Comparison of ENCODE assay signal across 8 cellular contexts in genomic region chr2:216633616-216634316, GRCh38. TPM values are rescaled to one million over a fixed set of nuclear protein-coding genes. Genes with fewer than 3 reads are reported as not detected.
A peak's percentile ranks its signal among the peaks of the same experiment; 100 is the strongest.
DNase-seq lines count a peak whose midpoint lies in the region; ATAC-seq, FAIRE-seq and TF ChIP-seq lines count a peak whose summit lies in the region.

No MANE protein-coding gene starts in this region.

- DNase-seq in DMS53 (lab: John Stamatoyannopoulos, UW) (peak; percentile 71), DMS53 treated with DMSO at 0.1 percent for 48 hours (lab: John Stamatoyannopoulos, UW; ENCODE audit: unreplicated experiment) (no peak), NCI-H69 (lab: John Stamatoyannopoulos, UW) (peak; percentile 58), H1 (ENCODE audit: low read depth in 1 of 2, low spot score in 2 of 2) (peak in 1 of 2 experiments; percentile 73), natural killer cell (no peak), NCI-H187 treated with DMSO at 0.1 percent for 48 hours (lab: John Stamatoyannopoulos, UW) (no peak)

- H3K14ac ChIP-seq in H1 (ENCODE audit: insufficient read length) = no peak overlapping the region

- peak overlapping the region; percentile 63; the same call in 1 of the 2 replicates for H4K8ac ChIP-seq in H1 (ENCODE audit: extremely low read depth, insufficient read depth, low read length)

- peak overlapping the region; percentile 16; the same call in 1 of the 2 replicates for H2BK5ac ChIP-seq in H1 (ENCODE audit: low read depth, low read length)

- H3K27ac Mint-ChIP-seq in natural killer cell = peak overlapping the region in 1 of 2 donors; percentile 31

- peaks cover 0 to 8% (median 6%) of the 10 kb centered on the region in 4 experiments; a peak in 3 of 7 replicates for H3K27me3 ChIP-seq in H1 (replicated peaks in 1 of 4; ENCODE audit: control insufficient read depth in 3 of 4, extremely low read depth in 1 of 4, insufficient read depth in 3 of 4, low read length in 3 of 4)

- peaks cover 25 to 46% of the 10 kb centered on the region in 2 donors for H3K4me1 Mint-ChIP-seq in natural killer cell

- H4K20me1 ChIP-seq in H1 (replicated peaks in 1 of 2; ENCODE audit: control insufficient read depth in 1 of 2, insufficient read depth in 2 of 2, low read length in 2 of 2) = peaks cover 3 to 6% of the 10 kb centered on the region in 2 experiments

- no peaks in the 10 kb centered on the region for H3K36me3 Mint-ChIP-seq in natural killer cell

- no peak overlapping the region for H4K5ac ChIP-seq in H1 (ENCODE audit: insufficient read length, low read depth, low read length)

- no peak overlapping the region for H3K23ac ChIP-seq in H1 (ENCODE audit: insufficient read length)

- H3K79me2 ChIP-seq in H1 (ENCODE audit: control insufficient read depth in 1 of 2, insufficient read depth in 2 of 2, low read length in 2 of 2) = peaks cover 4 to 49% of the 10 kb centered on the region in 2 experiments; a peak in 3 of 4 replicates

- peaks cover 32% of the 10 kb centered on the region for H3K23me2 ChIP-seq in H1 (ENCODE audit: low read depth, low read length)

- H2BK120ac ChIP-seq in H1 (replicated peaks; ENCODE audit: low read depth, low read length) = no peak overlapping the region

- no peak overlapping the region for H2AK5ac ChIP-seq in H1 (ENCODE audit: low read depth, low read length)

- H2AFZ ChIP-seq in H1 (ENCODE audit: low read length) = no peak overlapping the region

- H3K36me3 ChIP-seq in H1 (ENCODE audit: control insufficient read depth in 2 of 4, insufficient read depth in 4 of 4, low read length in 3 of 4) = peaks cover 0 to 7% (median 2%) of the 10 kb centered on the region in 4 experiments; a peak in 3 of 8 replicates

- no peak for TF ChIP-seq RAD21 in H1 (IDR thresholded peaks at IDR 0.05 in 1 of 2, conservative IDR thresholded peaks at IDR 0.05 in 1 of 2; ENCODE audit: low read depth in 2 of 2, low read length in 2 of 2)

- H3K9me3 Mint-ChIP-seq in natural killer cell = no peaks in the 10 kb centered on the region

- peaks cover 4% of the 10 kb centered on the region; the same call in 1 of the 2 replicates for H3K79me1 ChIP-seq in H1 (ENCODE audit: low read depth, low read length)

- peak overlapping the region; percentile 71 to 93 (median 86) for H3K4me3 ChIP-seq in H1 (ENCODE audit: extremely low read depth in 1 of 4, insufficient read depth in 2 of 4, low read depth in 3 of 4, low read length in 4 of 4)

- H3K4me2 ChIP-seq in H1 (ENCODE audit: insufficient read depth in 1 of 2, low read depth in 2 of 2, low read length in 2 of 2) = peak overlapping the region; percentile 95 to 99

- H3K4me1 ChIP-seq in H1 (replicated peaks in 1 of 4; ENCODE audit: control insufficient read depth in 3 of 4, insufficient read depth in 4 of 4, low read length in 3 of 4) = peaks cover 14 to 25% (median 18%) of the 10 kb centered on the region in 4 experiments

- H3K9ac ChIP-seq in H1 (replicated peaks in 1 of 4; ENCODE audit: extremely low read depth in 1 of 4, low read depth in 3 of 4, low read length in 3 of 4) = peak overlapping the region; percentile 5 to 77 (median 68); a peak in 6 of 7 replicates

- 1% methylated on average over 58 of the region's 70 CpGs; no CpG with 5 or more reads in 1 of the 2 experiments for WGBS in H1 (ENCODE audit: extremely low coverage in 1 of 2, insufficient coverage in 1 of 2, insufficient read length in 1 of 2, insufficient replicate concordance in 2 of 2, low coverage in 1 of 2, low lambda C conversion rate in 2 of 2, missing lambda C conversion rate in 1 of 2), 2 experiments

- no peak for TF ChIP-seq EP300 in H1 (IDR thresholded peaks at IDR 0.05; ENCODE audit: borderline replicate concordance in 1 of 2, low read depth in 2 of 2, low read length in 2 of 2)

- no peak overlapping the region for H2BK15ac ChIP-seq in H1 (ENCODE audit: low read length)

- H3K4ac ChIP-seq in H1 (replicated peaks; ENCODE audit: insufficient read length, low read depth, low read length) = no peak overlapping the region

- intact Hi-C loops in natural killer cell (cut with micrococcal nuclease) = no loop called here

- H4K91ac ChIP-seq in H1 (replicated peaks; ENCODE audit: insufficient read length, low read length) = no peak overlapping the region

- FAIRE-seq in H1 (lab: Jason Lieb, UNC) = no peak

- no peak overlapping the region for H3K27ac ChIP-seq in H1 (ENCODE audit: low read depth, low read length)

- peaks cover 46 to 54% of the 10 kb centered on the region in 2 donors for H3K27me3 Mint-ChIP-seq in natural killer cell (ENCODE audit: low read depth in 2 of 2)

- peak overlapping the region; percentile 78 for H3K18ac ChIP-seq in H1 (ENCODE audit: extremely low read depth, low read length)

- peak overlapping the region; percentile 39; the same call in 1 of the 2 replicates for H2BK12ac ChIP-seq in H1 (ENCODE audit: low read depth, low read length)

- CTCF ChIA-PET in H1 (lab: Charles Lee; ENCODE audit: partially characterized antibody) = interaction anchor here (1.1 to 6.3 kb wide), 5 partner anchors 14 to 115 kb away, joined by 3 to 54 read pairs (median 4); no protein-coding TSS in a partner anchor

- TF ChIP-seq CTCF in H1 (IDR thresholded peaks at IDR 0.05; ENCODE audit: control extremely low read depth in 1 of 3, insufficient read depth in 1 of 3, low read depth in 1 of 3, low read length in 3 of 3) (no peak), natural killer cell (IDR thresholded peaks at IDR 0.05) (no peak)

- H3K4me3 Mint-ChIP-seq in natural killer cell = peak overlapping the region; percentile 84

- ATAC-seq in natural killer cell (peak; percentile 25 to 43 (median 34)), GM19397 (IDR thresholded peaks at IDR 0.05; ENCODE audit: unreplicated experiment) (no peak), HG03378 (IDR thresholded peaks at IDR 0.05; ENCODE audit: unreplicated experiment) (no peak)

- POLR2A ChIA-PET in H1 (lab: Charles Lee; ENCODE audit: partially characterized antibody) = interaction anchor here (0.6 to 4.6 kb wide), 16 partner anchors 10 to 135 kb away, joined by 3 to 28 read pairs (median 3); partner anchors contain the start of gene RPL37A

- no peaks in the 10 kb centered on the region for H3K9me3 ChIP-seq in H1 (ENCODE audit: insufficient read depth in 2 of 2, low read depth in 1 of 2, low read length in 1 of 2)

- TF ChIP-seq POLR2A in H1 (IDR thresholded peaks at IDR 0.05; ENCODE audit: control extremely low read depth in 1 of 2, low read depth in 2 of 2, low read length in 2 of 2) = no peak

- no peak overlapping the region for H3K56ac ChIP-seq in H1 (replicated peaks; ENCODE audit: insufficient read length, low read depth, low read length)

- H2BK20ac ChIP-seq in H1 (ENCODE audit: low read length) = no peak overlapping the region

RNA-seq across cellular contexts. Expression of gene IGFBP2, which starts 0.5 kb away (rescaled TPM):
- total RNA-seq in H1 (2021; fragmentation: NEBNext Ultra II Directional; extraction: Animal tissue kit (Norgen Biotek cat#: 25700)) = 322 and 326 TPM in 2 replicates
- polyA plus RNA-seq in H1 (2011; rRNA removed) = 782 and 980 TPM in 2 replicates
- 607 TPM for polyA plus RNA-seq in H1 (2011; cell fraction: cytosol; rRNA removed)
- polyA plus RNA-seq in H1 (2011; cell fraction: nucleus; rRNA removed) = 562 TPM
- polyA plus RNA-seq in H1 (2012, experiment 1 of 2) = 269 to 492 TPM (median 434 TPM) in 4 replicates
- polyA plus RNA-seq in H1 (2012, experiment 2 of 2) = 469 TPM
- 853 TPM for polyA plus RNA-seq in H1 (2013, experiment 1 of 2)
- 787 TPM for polyA plus RNA-seq in H1 (2013, experiment 2 of 2)
- polyA minus RNA-seq in H1 (2011; rRNA and poly(A)+ RNA removed) = 98.8 and 122 TPM in 2 replicates
- 242 TPM for polyA minus RNA-seq in H1 (2011; cell fraction: cytosol; rRNA and poly(A)+ RNA removed)
- polyA minus RNA-seq in H1 (2011; cell fraction: nucleus; rRNA and poly(A)+ RNA removed) = 141 TPM
- total RNA-seq in natural killer cell = under 1 TPM in 1 of 3 donors, not detected in 2; 0.21 TPM

Comparison
In these comparisons a context has a peak if more than half of its experiments do, and no peak if none do; other contexts are left out.
1. DNase-seq: peak in DMS53 (single experiment) and NCI-H69 (single experiment); none in DMS53 treated with DMSO at 0.1 percent for 48 hours (single experiment), natural killer cell (single experiment) and NCI-H187 treated with DMSO at 0.1 percent for 48 hours (single experiment).
2. ATAC-seq: peak in natural killer cell (3 of 3); none in GM19397 (single experiment) and HG03378 (single experiment).
3. RNA of gene IGFBP2, which starts 0.5 kb away (total RNA-seq): 322 to 326 TPM in H1; 0.21 TPM in natural killer cell; every median in the first group is over 100 times any median in the second.